8 cellular contexts compared by ENCODE assay signal in the genomic region with DNA sequence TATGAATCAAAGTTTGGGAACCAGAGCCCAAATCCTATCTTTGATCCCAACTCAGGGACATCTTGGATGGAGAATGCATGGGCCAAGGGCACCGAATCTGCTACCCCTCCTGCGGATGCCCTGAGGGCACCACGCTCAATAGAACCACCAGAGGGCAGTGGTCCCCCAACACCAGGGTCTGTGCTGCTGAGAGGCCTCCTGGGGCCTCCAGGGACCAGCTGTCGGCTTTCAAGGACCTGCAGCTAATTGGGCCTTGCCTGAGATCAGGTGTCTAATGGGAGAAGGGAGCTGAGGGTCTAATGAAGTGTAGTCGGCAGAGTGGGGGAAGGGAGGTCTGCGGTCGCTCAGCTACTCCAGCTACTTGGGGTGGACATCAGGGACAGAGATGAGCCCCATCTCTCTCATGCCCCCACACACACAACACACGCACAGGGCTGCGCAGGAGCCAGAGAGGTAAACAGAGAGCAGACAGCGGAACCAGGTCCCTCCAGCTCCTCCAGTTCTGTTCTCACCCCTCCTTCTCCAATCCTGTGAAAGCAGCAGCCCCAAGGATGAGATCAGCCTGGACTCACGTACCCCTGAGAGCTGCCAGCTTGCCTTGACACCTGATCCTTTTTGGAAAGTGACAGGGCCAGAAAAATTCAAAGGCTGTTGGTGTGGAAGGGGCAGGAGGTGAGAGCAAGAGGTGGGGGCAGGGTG. TPM values are rescaled to one million over a fixed set of nuclear protein-coding genes. Genes with fewer than 3 reads are reported as not detected.
DNase-seq lines count a peak whose midpoint lies in the region; ATAC-seq and TF ChIP-seq lines count a peak whose summit lies in the region.

No MANE protein-coding gene starts in this region.

- no peaks in the 10 kb centered on the region for H4K20me1 ChIP-seq in SU-DHL-6 (ENCODE audit: low read depth, low read length)

- peaks cover 14 to 54% (median 30%) of the 10 kb centered on the region in 4 donors for H3K4me1 Mint-ChIP-seq in CD4-positive, alpha-beta memory T cell

- peak overlapping the region; percentile 29 for H3K27ac ChIP-seq in CD4-positive, alpha-beta memory T cell (ENCODE audit: low read depth, low read length)
- H3K27ac ChIP-seq in SU-DHL-6 (ENCODE audit: low read depth, low read length) (no peak overlapping the region), heart right ventricle (peak overlapping the region in 7 of 10 donors; percentile 4 to 65 (median 58))

- intact Hi-C loops in CD4-positive, alpha-beta memory T cell (cut with micrococcal nuclease), result loop anchor here (1.0 to 5.0 kb wide), 5 partner anchors 15 to 361 kb away; a partner anchor contains a TSS
- intact Hi-C loops in heart right ventricle (cut with DNase I), result loop anchor here (1.0 to 5.0 kb wide), 8 partner anchors 46 to 57 kb away; a partner anchor contains a TSS

- peak overlapping the region in 1 of 8 donors; percentile 30 for H3K4me3 Mint-ChIP-seq in CD4-positive, alpha-beta memory T cell

- peak; percentile 67 for ATAC-seq in GM21619 (IDR thresholded peaks at IDR 0.05; ENCODE audit: unreplicated experiment)
- peak; percentile 71 to 79 (median 74) for ATAC-seq in heart right ventricle
- ATAC-seq in HG02571 (IDR thresholded peaks at IDR 0.05; ENCODE audit: unreplicated experiment), result no peak

- no peaks in the 10 kb centered on the region for H3F3A ChIP-seq in SU-DHL-6 (ENCODE audit: insufficient read depth)

- POLR2A ChIA-PET in CD4-positive, alpha-beta memory T cell (lab: Charles Lee; ENCODE audit: partially characterized antibody), result interaction anchor here (0.5 to 12.8 kb wide), 6 partner anchors 30 to 76 kb away, joined by 3 to 136 read pairs (median 15); a partner anchor contains a TSS

- peak; percentile 76 to 81 (median 79) for DNase-seq in CD4-positive, alpha-beta memory T cell
- peak; percentile 95 for DNase-seq in NCI-H128 (lab: John Stamatoyannopoulos, UW; ENCODE audit: unreplicated experiment)
- peak; percentile 54 for DNase-seq in activated naive CD8-positive, alpha-beta T cell treated with anti-CD3 and anti-CD28 coated beads, Interleukin-2, amount 50 U/mL, for 16 hours (ENCODE audit: low read depth, low spot score)
- DNase-seq in heart right ventricle, result peak; percentile 76 to 79
- peak; percentile 77 for DNase-seq in putamen (ENCODE audit: low spot score)

- CTCF ChIA-PET in CD4-positive, alpha-beta memory T cell (lab: Charles Lee; ENCODE audit: partially characterized antibody), result interaction anchor here (0.7 to 31.3 kb wide), 27 partner anchors 8 to 346 kb away, joined by 3 to 1077 read pairs (median 6); a partner anchor contains a TSS

- H3K9me3 Mint-ChIP-seq in CD4-positive, alpha-beta memory T cell, result no peaks in the 10 kb centered on the region

- peaks cover 31% of the 10 kb centered on the region for H3K36me3 ChIP-seq in CD4-positive, alpha-beta memory T cell (ENCODE audit: insufficient read depth, low read length)
- no peaks in the 10 kb centered on the region for H3K36me3 ChIP-seq in SU-DHL-6 (ENCODE audit: low read length)
- peaks cover 0 to 94% (median 50%) of the 10 kb centered on the region in 9 donors for H3K36me3 ChIP-seq in heart right ventricle

- H3K9me2 ChIP-seq in SU-DHL-6 (replicated peaks; ENCODE audit: insufficient read depth, low read length), result no peaks in the 10 kb centered on the region

- H3K4me2 ChIP-seq in SU-DHL-6 (ENCODE audit: low read depth, low read length, poor library complexity, severe bottlenecking), result no peak overlapping the region

- WGBS in heart right ventricle, 2 donors, result 32 to 38% methylated on average over 11 of the region's 11 CpGs

- peaks cover 40 to 71% of the 10 kb centered on the region in 2 donors for H3K36me3 Mint-ChIP-seq in CD4-positive, alpha-beta memory T cell

- TF ChIP-seq CTCF in SU-DHL-6 (IDR thresholded peaks at IDR 0.05; ENCODE audit: insufficient read depth, low read length, poor library complexity, severe bottlenecking) (peak; percentile 67), heart right ventricle (IDR thresholded peaks at IDR 0.05) (peak; percentile 61 to 85 (median 78))

- H3K9ac ChIP-seq in SU-DHL-6 (ENCODE audit: low read length), result no peak overlapping the region

- H2AFZ ChIP-seq in SU-DHL-6 (ENCODE audit: low read depth, low read length, severe bottlenecking), result no peak overlapping the region

- H3K79me2 ChIP-seq in SU-DHL-6 (ENCODE audit: insufficient read depth, low read length), result no peaks in the 10 kb centered on the region

- H3K4me3 ChIP-seq in CD4-positive, alpha-beta memory T cell (ENCODE audit: low read length in 2 of 2), result no peak overlapping the region
- H3K4me3 ChIP-seq in SU-DHL-6 (ENCODE audit: insufficient read depth, low read length, poor library complexity, severe bottlenecking) (no peak overlapping the region), heart right ventricle (no peak overlapping the region)

- peak overlapping the region; percentile 88 to 94 (median 92) for H3K27ac Mint-ChIP-seq in CD4-positive, alpha-beta memory T cell

- peaks cover 27% of the 10 kb centered on the region for H3K4me1 ChIP-seq in CD4-positive, alpha-beta memory T cell (ENCODE audit: insufficient read depth, low read length)
- H3K4me1 ChIP-seq in heart right ventricle, result peaks cover 33 to 90% (median 54%) of the 10 kb centered on the region in 9 donors

- H3K9me3 ChIP-seq in CD4-positive, alpha-beta memory T cell (ENCODE audit: control insufficient read depth in 1 of 2, low read length in 2 of 2), result no peaks in the 10 kb centered on the region
- no peaks in the 10 kb centered on the region for H3K9me3 ChIP-seq in SU-DHL-6 (ENCODE audit: insufficient read depth, low read length)
- no peaks in the 10 kb centered on the region for H3K9me3 ChIP-seq in heart right ventricle

- H3K27me3 ChIP-seq in CD4-positive, alpha-beta memory T cell (ENCODE audit: insufficient read depth, low read length), result no peaks in the 10 kb centered on the region
- H3K27me3 ChIP-seq in SU-DHL-6 (ENCODE audit: low read length) (no peaks in the 10 kb centered on the region), heart right ventricle (no peaks in the 10 kb centered on the region)

- no peaks in the 10 kb centered on the region for H3K27me3 Mint-ChIP-seq in CD4-positive, alpha-beta memory T cell

RNA-seq across cellular contexts. Expression of a gene that starts 34.9 kb away (rescaled TPM):
- total RNA-seq in CD4-positive, alpha-beta memory T cell, result 10 to 100 TPM; 78.0 to 81.1 TPM
- 10 to 100 TPM; 17.9 to 20.4 TPM for polyA plus RNA-seq in CD4-positive, alpha-beta memory T cell
- total RNA-seq in heart right ventricle, result 10 to 100 TPM; 18.1 to 47.3 (median 22.5) TPM
- polyA plus RNA-seq in heart right ventricle, result 10 to 100 TPM in 1 of 2 donors, 1 to 10 TPM in 1; 8.4 to 13.0 TPM

RNA-seq across cellular contexts. Expression of a gene that starts 48.0 kb away (rescaled TPM):
- 10 to 100 TPM; 43.4 to 46.9 TPM for total RNA-seq in CD4-positive, alpha-beta memory T cell
- polyA plus RNA-seq in CD4-positive, alpha-beta memory T cell, result 1 to 10 TPM in 1 of 2 donors, under 1 TPM in 1; 0.13 to 4.1 TPM
- 10 to 100 TPM; 16.4 to 31.9 (median 23.0) TPM for total RNA-seq in heart right ventricle
- polyA plus RNA-seq in heart right ventricle, result 10 to 100 TPM in 1 of 2 donors, 1 to 10 TPM in 1; 4.4 to 16.6 TPM
